In the genomic region with DNA sequence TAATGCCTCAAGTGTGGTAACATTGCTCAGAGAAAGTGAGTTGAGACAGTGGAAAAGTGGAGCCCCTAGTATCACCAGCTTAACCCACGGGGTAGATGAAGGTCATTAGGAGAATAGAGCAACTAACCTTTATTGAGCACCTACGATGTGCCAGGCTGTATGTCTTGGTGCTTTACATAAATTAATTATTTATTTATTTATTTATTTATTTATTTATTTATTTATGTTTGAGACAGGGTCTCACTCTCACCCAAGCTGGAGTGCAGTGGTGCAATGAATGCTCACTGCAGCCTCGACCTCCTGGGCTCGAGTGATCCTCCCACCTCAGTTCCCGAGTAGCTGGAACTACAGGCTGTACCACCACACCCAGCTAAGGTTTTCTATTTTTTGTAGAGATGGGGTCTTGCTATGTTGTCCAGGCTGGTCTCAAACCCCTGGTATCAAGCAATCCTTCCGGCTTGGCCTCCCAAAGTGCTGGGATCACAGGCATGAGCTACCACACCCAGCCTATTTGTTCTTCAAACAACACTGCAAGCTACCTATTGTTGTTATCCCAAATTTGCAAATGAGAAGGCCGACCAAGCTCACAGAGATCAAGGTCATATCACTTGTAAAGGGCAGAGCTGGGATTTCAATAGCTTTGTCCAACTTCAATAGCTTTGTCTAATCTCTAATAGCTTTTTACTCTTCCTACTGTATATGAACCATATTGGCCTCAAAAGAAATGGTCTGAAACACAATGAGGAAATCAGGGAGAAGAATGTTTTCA, we compare ENCODE assay signal across 1 cellular context.
TF ChIP-seq lines count a peak whose summit lies in the region.

No MANE protein-coding gene starts in this region.

TF ChIP-seq in HEK293, 187 proteins besides CTCF, POLR2A, EP300 and RAD21 (continued from another document):
- TF ChIP-seq ZNF433 (tag by site-specific recombination; IDR thresholded peaks at IDR 0.05; ENCODE audit: low read depth) (0 out of 2 replicates have a peak, but pooled peaks have one; percentile 44), ZNF426 (tag by site-specific recombination; IDR thresholded peaks at IDR 0.05) (peak; percentile 77), GFI1B (tag by site-specific recombination; IDR thresholded peaks at IDR 0.05) (no peak), ZNF140 (tag by site-specific recombination; IDR thresholded peaks at IDR 0.05) (peak; percentile 51; the same call in 1 of the 2 replicates)
- TF ChIP-seq, protein P1, sequence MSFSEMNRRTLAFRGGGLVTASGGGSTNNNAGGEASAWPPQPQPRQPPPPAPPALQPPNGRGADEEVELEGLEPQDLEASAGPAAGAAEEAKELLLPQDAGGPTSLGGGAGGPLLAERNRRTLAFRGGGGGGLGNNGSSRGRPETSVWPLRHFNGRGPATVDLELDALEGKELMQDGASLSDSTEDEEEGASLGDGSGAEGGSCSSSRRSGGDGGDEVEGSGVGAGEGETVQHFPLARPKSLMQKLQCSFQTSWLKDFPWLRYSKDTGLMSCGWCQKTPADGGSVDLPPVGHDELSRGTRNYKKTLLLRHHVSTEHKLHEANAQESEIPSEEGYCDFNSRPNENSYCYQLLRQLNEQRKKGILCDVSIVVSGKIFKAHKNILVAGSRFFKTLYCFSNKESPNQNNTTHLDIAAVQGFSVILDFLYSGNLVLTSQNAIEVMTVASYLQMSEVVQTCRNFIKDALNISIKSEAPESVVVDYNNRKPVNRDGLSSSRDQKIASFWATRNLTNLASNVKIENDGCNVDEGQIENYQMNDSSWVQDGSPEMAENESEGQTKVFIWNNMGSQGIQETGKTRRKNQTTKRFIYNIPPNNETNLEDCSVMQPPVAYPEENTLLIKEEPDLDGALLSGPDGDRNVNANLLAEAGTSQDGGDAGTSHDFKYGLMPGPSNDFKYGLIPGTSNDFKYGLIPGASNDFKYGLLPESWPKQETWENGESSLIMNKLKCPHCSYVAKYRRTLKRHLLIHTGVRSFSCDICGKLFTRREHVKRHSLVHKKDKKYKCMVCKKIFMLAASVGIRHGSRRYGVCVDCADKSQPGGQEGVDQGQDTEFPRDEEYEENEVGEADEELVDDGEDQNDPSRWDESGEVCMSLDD (tag by site-specific recombination; IDR thresholded peaks at IDR 0.05) = no peak
